ENCODE assay signal across 1 cellular context in genomic region chr19:1269065-1269477, GRCh38.
TF ChIP-seq lines count a peak whose summit lies in the region.

Gene CIRBP, plus strand, starts transcription at chr19:1269332. Its CDS starts 1,602 bp downstream, at chr19:1270934.

TF ChIP-seq in HepG2, 621 proteins besides CTCF, POLR2A, EP300 and RAD21 (continued from another document and continues in another):
- TF ChIP-seq ZBTB2 (CRISPR knock-in tag; IDR thresholded peaks at IDR 0.05; ENCODE audit: low read depth), result peak; percentile 56
- TF ChIP-seq DMTF1 (CRISPR knock-in tag; IDR thresholded peaks at IDR 0.05), result no peak
- TF ChIP-seq ZNF792 (CRISPR knock-in tag; IDR thresholded peaks at IDR 0.05), result 0 out of 2 replicates have a peak, but pooled peaks have one; percentile 22
- TF ChIP-seq CHD4 (IDR thresholded peaks at IDR 0.05; ENCODE audit: borderline replicate concordance, low read length), result no peak
- no peak for TF ChIP-seq ZBTB49 (CRISPR knock-in tag; IDR thresholded peaks at IDR 0.05; ENCODE audit: borderline replicate concordance)
- TF ChIP-seq E2F1 (CRISPR knock-in tag; IDR thresholded peaks at IDR 0.05), result peak; percentile 32; the same call in 1 of the 2 replicates
- no peak; the same call in 1 of the 2 replicates for TF ChIP-seq ZNF431 (CRISPR knock-in tag; IDR thresholded peaks at IDR 0.05; ENCODE audit: borderline replicate concordance, low read depth)
- TF ChIP-seq U2AF2 (IDR thresholded peaks at IDR 0.05; ENCODE audit: low read depth, low read length), result no peak
- no peak for TF ChIP-seq ZNF607 (CRISPR knock-in tag; IDR thresholded peaks at IDR 0.05; ENCODE audit: borderline replicate concordance)
- no peak for TF ChIP-seq ZBTB1 (CRISPR knock-in tag; IDR thresholded peaks at IDR 0.05; ENCODE audit: borderline replicate concordance)
- TF ChIP-seq MAFK (conservative IDR thresholded peaks at IDR 0.05 in 1 of 2, IDR thresholded peaks at IDR 0.05 in 1 of 2; ENCODE audit: low read length in 2 of 2), result no peak
- no peak; the same call in 1 of the 2 replicates for TF ChIP-seq ZKSCAN5 (CRISPR knock-in tag; IDR thresholded peaks at IDR 0.05)
- TF ChIP-seq RFX3 (CRISPR knock-in tag; IDR thresholded peaks at IDR 0.05), result no peak
- peak; percentile 75 for TF ChIP-seq NFYB (CRISPR knock-in tag; IDR thresholded peaks at IDR 0.05)
- peak; percentile 16; the same call in 1 of the 2 replicates for TF ChIP-seq HOXA3 (CRISPR knock-in tag; IDR thresholded peaks at IDR 0.05)
- no peak for TF ChIP-seq NR2C2 (CRISPR knock-in tag; IDR thresholded peaks at IDR 0.05; ENCODE audit: borderline replicate concordance)
- TF ChIP-seq RFXAP (CRISPR knock-in tag; IDR thresholded peaks at IDR 0.05; ENCODE audit: borderline replicate concordance), result peak; percentile 25; the same call in 1 of the 2 replicates
- no peak for TF ChIP-seq ZBTB4 (CRISPR knock-in tag; IDR thresholded peaks at IDR 0.05; ENCODE audit: borderline replicate concordance)
- peak; percentile 57; the same call in 1 of the 2 replicates for TF ChIP-seq CREB1 (IDR thresholded peaks at IDR 0.05)
- no peak for TF ChIP-seq CREB1 (CRISPR knock-in tag; IDR thresholded peaks at IDR 0.05)
- TF ChIP-seq TFE3 (CRISPR knock-in tag; IDR thresholded peaks at IDR 0.05), result peak; percentile 38; the same call in 1 of the 2 replicates
- no peak for TF ChIP-seq ZNF576 (CRISPR knock-in tag; IDR thresholded peaks at IDR 0.05)
- TF ChIP-seq CEBPZ (IDR thresholded peaks at IDR 0.05; ENCODE audit: low read length), result no peak
- TF ChIP-seq HINFP (CRISPR knock-in tag; IDR thresholded peaks at IDR 0.05; ENCODE audit: low read depth), result peak; percentile 69; the same call in 1 of the 2 replicates
- 0 out of 2 replicates have a peak, but pooled peaks have one; percentile 25 for TF ChIP-seq MAX (IDR thresholded peaks at IDR 0.05)
- peak; percentile 81; the same call in 1 of the 2 replicates for TF ChIP-seq ETS1 (CRISPR knock-in tag; IDR thresholded peaks at IDR 0.05)
- peak; percentile 70 for TF ChIP-seq SP2 (CRISPR knock-in tag; IDR thresholded peaks at IDR 0.05)
- TF ChIP-seq ZNF337 (CRISPR knock-in tag; IDR thresholded peaks at IDR 0.05; ENCODE audit: borderline replicate concordance, low read depth), result no peak
- no peak for TF ChIP-seq ZBTB43 (CRISPR knock-in tag; conservative IDR thresholded peaks at IDR 0.05)
- 0 out of 2 replicates have a peak, but pooled peaks have one; percentile 9 for TF ChIP-seq FOXC1 (CRISPR knock-in tag; IDR thresholded peaks at IDR 0.05; ENCODE audit: borderline replicate concordance)
